Comparison of ENCODE assay signal across 1 cellular context in the genomic region with DNA sequence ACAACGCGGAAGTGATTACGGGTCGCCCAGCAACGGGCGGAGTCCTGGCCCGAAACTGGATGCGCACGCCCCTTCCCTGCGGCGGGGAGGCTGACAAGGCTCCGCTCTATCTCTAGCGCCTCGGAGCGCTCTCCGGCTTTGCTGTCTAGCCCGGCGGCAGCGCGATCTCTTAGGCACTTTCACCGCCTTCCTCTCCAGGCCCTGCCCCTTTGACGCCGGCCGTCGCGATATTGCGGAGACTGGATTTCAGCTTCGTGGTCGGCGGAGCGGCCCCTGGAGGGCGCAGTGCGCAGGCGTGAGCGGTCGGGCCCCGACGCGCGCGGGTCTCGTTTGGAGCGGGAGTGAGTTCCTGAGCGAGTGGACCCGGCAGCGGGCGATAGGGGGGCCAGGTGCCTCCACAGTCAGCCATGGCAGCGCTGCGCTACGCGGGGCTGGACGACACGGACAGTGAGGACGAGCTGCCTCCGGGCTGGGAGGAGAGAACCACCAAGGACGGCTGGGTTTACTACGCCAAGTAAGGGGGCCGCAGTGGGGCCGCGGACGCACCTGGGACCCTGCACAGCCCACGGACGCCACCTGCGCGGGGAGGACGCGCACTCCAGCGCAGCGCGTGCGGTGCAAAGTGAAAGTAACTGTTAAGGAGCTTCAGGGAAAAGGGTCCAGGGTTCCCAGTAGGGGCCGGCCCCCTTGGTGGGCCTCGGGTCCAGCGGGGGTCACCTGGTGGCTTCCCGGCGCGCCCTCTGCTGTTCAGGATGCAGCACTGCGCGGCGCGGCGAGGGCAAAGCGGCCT.
A peak's percentile ranks its signal among the peaks of the same experiment; 100 is the strongest.
TF ChIP-seq lines count a peak whose summit lies in the region.

A gene (plus strand): TSS at position 283 of the 790 bp plus-strand sequence.

TF ChIP-seq in GM12878, 131 proteins besides CTCF, POLR2A, EP300 and RAD21 (continued from another document and continues in another):
- TF ChIP-seq JUNB (IDR thresholded peaks at IDR 0.05) (no peak), CEBPB (IDR thresholded peaks at IDR 0.05; ENCODE audit: borderline replicate concordance in 1 of 2, low read depth in 2 of 2, low read length in 2 of 2) (no peak), BHLHE40 (IDR thresholded peaks at IDR 0.05; ENCODE audit: borderline replicate concordance in 1 of 2, low read depth in 2 of 2, low read length in 1 of 2) (peak in 1 of 2 experiments; percentile 69; a peak in 2 of 4 replicates), SMAD1 (IDR thresholded peaks at IDR 0.05; ENCODE audit: low read depth, partially characterized antibody) (no peak), MEF2B (IDR thresholded peaks at IDR 0.05; ENCODE audit: partially characterized antibody, poor library complexity, severe bottlenecking) (peak; percentile 58), ZNF24 (IDR thresholded peaks at IDR 0.05) (no peak), EGR1 (IDR thresholded peaks at IDR 0.05; ENCODE audit: borderline replicate concordance in 1 of 2, low read depth in 2 of 2, low read length in 2 of 2) (peak in 1 of 2 experiments; percentile 49; a peak in 1 of 3 replicates), TCF12 (IDR thresholded peaks at IDR 0.05; ENCODE audit: low read depth, low read length) (no peak), EED (IDR thresholded peaks at IDR 0.05; ENCODE audit: low read depth) (no peak; the same call in 1 of the 2 replicates), CBX5 (IDR thresholded peaks at IDR 0.05; ENCODE audit: low read depth) (no peak), BRCA1 (IDR thresholded peaks at IDR 0.05; ENCODE audit: low read depth, low read length) (peak; percentile 69), ZNF622 (IDR thresholded peaks at IDR 0.05) (no peak), MYB (IDR thresholded peaks at IDR 0.05; ENCODE audit: borderline replicate concordance, low read depth, low read length) (no peak), RBBP5 (conservative IDR thresholded peaks at IDR 0.05) (no peak), ZNF217 (IDR thresholded peaks at IDR 0.05) (peak; percentile 58; the same call in 1 of the 2 replicates), IRF4 (IDR thresholded peaks at IDR 0.05; ENCODE audit: low read depth, low read length) (no peak), BACH1 (IDR thresholded peaks at IDR 0.05; ENCODE audit: borderline replicate concordance) (peak; percentile 55; the same call in 1 of the 2 replicates), RAD51 (IDR thresholded peaks at IDR 0.05) (no peak), NBN (IDR thresholded peaks at IDR 0.05) (peak; percentile 88), MTA3 (IDR thresholded peaks at IDR 0.05; ENCODE audit: borderline replicate concordance, low read length) (no peak), GATAD2B (conservative IDR thresholded peaks at IDR 0.05; ENCODE audit: low read depth) (peak; percentile 92), NRF1 (conservative IDR thresholded peaks at IDR 0.05; ENCODE audit: low read depth, low read length) (peak; percentile 50), TBL1XR1 (IDR thresholded peaks at IDR 0.05; ENCODE audit: low read depth, low read length) (peak; percentile 73; the same call in 1 of the 2 replicates), SUZ12 (IDR thresholded peaks at IDR 0.05; ENCODE audit: unreplicated experiment) (no peak), IKZF1 (conservative IDR thresholded peaks at IDR 0.05) (peak; percentile 92)
- TF ChIP-seq, protein P1, sequence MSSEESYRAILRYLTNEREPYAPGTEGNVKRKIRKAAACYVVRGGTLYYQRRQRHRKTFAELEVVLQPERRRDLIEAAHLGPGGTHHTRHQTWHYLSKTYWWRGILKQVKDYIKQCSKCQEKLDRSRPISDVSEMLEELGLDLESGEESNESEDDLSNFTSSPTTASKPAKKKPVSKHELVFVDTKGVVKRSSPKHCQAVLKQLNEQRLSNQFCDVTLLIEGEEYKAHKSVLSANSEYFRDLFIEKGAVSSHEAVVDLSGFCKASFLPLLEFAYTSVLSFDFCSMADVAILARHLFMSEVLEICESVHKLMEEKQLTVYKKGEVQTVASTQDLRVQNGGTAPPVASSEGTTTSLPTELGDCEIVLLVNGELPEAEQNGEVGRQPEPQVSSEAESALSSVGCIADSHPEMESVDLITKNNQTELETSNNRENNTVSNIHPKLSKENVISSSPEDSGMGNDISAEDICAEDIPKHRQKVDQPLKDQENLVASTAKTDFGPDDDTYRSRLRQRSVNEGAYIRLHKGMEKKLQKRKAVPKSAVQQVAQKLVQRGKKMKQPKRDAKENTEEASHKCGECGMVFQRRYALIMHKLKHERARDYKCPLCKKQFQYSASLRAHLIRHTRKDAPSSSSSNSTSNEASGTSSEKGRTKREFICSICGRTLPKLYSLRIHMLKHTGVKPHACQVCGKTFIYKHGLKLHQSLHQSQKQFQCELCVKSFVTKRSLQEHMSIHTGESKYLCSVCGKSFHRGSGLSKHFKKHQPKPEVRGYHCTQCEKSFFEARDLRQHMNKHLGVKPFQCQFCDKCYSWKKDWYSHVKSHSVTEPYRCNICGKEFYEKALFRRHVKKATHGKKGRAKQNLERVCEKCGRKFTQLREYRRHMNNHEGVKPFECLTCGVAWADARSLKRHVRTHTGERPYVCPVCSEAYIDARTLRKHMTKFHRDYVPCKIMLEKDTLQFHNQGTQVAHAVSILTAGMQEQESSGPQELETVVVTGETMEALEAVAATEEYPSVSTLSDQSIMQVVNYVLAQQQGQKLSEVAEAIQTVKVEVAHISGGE (CRISPR knock-in tag; IDR thresholded peaks at IDR 0.05): no peak
- TF ChIP-seq, protein P2, sequence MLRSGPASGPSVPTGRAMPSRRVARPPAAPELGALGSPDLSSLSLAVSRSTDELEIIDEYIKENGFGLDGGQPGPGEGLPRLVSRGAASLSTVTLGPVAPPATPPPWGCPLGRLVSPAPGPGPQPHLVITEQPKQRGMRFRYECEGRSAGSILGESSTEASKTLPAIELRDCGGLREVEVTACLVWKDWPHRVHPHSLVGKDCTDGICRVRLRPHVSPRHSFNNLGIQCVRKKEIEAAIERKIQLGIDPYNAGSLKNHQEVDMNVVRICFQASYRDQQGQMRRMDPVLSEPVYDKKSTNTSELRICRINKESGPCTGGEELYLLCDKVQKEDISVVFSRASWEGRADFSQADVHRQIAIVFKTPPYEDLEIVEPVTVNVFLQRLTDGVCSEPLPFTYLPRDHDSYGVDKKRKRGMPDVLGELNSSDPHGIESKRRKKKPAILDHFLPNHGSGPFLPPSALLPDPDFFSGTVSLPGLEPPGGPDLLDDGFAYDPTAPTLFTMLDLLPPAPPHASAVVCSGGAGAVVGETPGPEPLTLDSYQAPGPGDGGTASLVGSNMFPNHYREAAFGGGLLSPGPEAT (IDR thresholded peaks at IDR 0.05; ENCODE audit: low read depth): peak; percentile 83
- TF ChIP-seq, protein P3, sequence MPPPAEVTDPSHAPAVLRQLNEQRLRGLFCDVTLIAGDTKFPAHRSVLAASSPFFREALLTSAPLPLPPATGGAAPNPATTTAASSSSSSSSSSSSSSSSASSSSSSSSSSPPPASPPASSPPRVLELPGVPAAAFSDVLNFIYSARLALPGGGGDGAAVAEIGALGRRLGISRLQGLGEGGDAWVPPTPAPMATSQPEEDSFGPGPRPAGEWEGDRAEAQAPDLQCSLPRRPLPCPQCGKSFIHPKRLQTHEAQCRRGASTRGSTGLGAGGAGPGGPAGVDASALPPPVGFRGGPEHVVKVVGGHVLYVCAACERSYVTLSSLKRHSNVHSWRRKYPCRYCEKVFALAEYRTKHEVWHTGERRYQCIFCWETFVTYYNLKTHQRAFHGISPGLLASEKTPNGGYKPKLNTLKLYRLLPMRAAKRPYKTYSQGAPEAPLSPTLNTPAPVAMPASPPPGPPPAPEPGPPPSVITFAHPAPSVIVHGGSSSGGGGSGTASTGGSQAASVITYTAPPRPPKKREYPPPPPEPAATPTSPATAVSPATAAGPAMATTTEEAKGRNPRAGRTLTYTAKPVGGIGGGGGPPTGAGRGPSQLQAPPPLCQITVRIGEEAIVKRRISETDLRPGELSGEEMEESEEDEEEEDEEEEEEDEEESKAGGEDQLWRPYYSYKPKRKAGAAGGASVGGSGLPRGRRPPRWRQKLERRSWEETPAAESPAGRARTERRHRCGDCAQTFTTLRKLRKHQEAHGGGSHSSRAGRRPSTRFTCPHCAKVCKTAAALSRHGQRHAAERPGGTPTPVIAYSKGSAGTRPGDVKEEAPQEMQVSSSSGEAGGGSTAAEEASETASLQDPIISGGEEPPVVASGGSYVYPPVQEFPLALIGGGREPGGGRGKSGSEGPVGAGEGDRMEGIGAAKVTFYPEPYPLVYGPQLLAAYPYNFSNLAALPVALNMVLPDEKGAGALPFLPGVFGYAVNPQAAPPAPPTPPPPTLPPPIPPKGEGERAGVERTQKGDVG (CRISPR knock-in tag; IDR thresholded peaks at IDR 0.05): no peak
- TF ChIP-seq, protein P4, sequence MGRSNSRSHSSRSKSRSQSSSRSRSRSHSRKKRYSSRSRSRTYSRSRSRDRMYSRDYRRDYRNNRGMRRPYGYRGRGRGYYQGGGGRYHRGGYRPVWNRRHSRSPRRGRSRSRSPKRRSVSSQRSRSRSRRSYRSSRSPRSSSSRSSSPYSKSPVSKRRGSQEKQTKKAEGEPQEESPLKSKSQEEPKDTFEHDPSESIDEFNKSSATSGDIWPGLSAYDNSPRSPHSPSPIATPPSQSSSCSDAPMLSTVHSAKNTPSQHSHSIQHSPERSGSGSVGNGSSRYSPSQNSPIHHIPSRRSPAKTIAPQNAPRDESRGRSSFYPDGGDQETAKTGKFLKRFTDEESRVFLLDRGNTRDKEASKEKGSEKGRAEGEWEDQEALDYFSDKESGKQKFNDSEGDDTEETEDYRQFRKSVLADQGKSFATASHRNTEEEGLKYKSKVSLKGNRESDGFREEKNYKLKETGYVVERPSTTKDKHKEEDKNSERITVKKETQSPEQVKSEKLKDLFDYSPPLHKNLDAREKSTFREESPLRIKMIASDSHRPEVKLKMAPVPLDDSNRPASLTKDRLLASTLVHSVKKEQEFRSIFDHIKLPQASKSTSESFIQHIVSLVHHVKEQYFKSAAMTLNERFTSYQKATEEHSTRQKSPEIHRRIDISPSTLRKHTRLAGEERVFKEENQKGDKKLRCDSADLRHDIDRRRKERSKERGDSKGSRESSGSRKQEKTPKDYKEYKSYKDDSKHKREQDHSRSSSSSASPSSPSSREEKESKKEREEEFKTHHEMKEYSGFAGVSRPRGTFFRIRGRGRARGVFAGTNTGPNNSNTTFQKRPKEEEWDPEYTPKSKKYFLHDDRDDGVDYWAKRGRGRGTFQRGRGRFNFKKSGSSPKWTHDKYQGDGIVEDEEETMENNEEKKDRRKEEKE (IDR thresholded peaks at IDR 0.05): no peak
- TF ChIP-seq, protein P5, sequence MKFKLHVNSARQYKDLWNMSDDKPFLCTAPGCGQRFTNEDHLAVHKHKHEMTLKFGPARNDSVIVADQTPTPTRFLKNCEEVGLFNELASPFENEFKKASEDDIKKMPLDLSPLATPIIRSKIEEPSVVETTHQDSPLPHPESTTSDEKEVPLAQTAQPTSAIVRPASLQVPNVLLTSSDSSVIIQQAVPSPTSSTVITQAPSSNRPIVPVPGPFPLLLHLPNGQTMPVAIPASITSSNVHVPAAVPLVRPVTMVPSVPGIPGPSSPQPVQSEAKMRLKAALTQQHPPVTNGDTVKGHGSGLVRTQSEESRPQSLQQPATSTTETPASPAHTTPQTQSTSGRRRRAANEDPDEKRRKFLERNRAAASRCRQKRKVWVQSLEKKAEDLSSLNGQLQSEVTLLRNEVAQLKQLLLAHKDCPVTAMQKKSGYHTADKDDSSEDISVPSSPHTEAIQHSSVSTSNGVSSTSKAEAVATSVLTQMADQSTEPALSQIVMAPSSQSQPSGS (IDR thresholded peaks at IDR 0.05; ENCODE audit: low read length): no peak
- TF ChIP-seq, protein P6, sequence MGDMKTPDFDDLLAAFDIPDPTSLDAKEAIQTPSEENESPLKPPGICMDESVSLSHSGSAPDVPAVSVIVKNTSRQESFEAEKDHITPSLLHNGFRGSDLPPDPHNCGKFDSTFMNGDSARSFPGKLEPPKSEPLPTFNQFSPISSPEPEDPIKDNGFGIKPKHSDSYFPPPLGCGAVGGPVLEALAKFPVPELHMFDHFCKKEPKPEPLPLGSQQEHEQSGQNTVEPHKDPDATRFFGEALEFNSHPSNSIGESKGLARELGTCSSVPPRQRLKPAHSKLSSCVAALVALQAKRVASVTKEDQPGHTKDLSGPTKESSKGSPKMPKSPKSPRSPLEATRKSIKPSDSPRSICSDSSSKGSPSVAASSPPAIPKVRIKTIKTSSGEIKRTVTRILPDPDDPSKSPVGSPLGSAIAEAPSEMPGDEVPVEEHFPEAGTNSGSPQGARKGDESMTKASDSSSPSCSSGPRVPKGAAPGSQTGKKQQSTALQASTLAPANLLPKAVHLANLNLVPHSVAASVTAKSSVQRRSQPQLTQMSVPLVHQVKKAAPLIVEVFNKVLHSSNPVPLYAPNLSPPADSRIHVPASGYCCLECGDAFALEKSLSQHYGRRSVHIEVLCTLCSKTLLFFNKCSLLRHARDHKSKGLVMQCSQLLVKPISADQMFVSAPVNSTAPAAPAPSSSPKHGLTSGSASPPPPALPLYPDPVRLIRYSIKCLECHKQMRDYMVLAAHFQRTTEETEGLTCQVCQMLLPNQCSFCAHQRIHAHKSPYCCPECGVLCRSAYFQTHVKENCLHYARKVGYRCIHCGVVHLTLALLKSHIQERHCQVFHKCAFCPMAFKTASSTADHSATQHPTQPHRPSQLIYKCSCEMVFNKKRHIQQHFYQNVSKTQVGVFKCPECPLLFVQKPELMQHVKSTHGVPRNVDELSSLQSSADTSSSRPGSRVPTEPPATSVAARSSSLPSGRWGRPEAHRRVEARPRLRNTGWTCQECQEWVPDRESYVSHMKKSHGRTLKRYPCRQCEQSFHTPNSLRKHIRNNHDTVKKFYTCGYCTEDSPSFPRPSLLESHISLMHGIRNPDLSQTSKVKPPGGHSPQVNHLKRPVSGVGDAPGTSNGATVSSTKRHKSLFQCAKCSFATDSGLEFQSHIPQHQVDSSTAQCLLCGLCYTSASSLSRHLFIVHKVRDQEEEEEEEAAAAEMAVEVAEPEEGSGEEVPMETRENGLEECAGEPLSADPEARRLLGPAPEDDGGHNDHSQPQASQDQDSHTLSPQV (IDR thresholded peaks at IDR 0.05): no peak
- TF ChIP-seq, protein P7, sequence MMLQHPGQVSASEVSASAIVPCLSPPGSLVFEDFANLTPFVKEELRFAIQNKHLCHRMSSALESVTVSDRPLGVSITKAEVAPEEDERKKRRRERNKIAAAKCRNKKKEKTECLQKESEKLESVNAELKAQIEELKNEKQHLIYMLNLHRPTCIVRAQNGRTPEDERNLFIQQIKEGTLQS (IDR thresholded peaks at IDR 0.05; ENCODE audit: borderline replicate concordance, extremely low read depth, low read depth, low read length): no peak
- TF ChIP-seq, protein P8, sequence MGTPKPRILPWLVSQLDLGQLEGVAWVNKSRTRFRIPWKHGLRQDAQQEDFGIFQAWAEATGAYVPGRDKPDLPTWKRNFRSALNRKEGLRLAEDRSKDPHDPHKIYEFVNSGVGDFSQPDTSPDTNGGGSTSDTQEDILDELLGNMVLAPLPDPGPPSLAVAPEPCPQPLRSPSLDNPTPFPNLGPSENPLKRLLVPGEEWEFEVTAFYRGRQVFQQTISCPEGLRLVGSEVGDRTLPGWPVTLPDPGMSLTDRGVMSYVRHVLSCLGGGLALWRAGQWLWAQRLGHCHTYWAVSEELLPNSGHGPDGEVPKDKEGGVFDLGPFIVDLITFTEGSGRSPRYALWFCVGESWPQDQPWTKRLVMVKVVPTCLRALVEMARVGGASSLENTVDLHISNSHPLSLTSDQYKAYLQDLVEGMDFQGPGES (IDR thresholded peaks at IDR 0.05): no peak
